15 cellular contexts compared by ENCODE assay signal in the genomic region with DNA sequence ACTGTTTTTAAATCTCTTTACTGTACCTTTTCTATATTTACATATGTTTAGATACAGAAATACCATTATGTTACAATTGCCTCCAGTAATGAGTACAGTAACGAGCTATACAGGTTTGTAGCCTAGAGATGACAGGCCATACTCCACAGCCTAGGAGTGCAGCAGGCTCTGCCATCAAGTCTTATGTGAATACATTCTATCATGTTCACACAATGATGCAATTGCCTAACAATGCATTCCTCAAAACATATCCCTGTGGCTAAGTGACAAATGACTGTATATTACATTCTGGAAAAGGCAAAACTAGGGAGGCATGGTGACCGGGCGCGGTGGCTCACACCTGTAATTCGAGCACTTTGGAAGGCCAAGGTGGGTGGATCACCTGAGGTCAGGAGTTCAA.
"Had no signal": no experiment of that assay in that cellular context is flagged by ENCODE, and none has a peak within 500 bp of the region (broad histone marks: within the 10 kb centered on the region; RNA-seq: fewer than 3 reads in every experiment).

No MANE protein-coding gene starts in this region.

- H3K27me3 ChIP-seq: colonic mucosa, ovary, sigmoid colon, thyroid gland had no signal

- H3K9me3 ChIP-seq: colonic mucosa, ovary, sigmoid colon, thyroid gland had no signal

- FAIRE-seq: urothelium cell line had no signal

- H3K4me3 ChIP-seq: colonic mucosa, ovary, sigmoid colon, thyroid gland had no signal

- ATAC-seq: activated CD4-positive, alpha-beta T cell treated with anti-CD3 and anti-CD28 coated beads for 36 hours; left cardiac atrium; natural killer cell; WTC11 had no signal

- DNase-seq: activated CD4-positive, alpha-beta T cell treated with anti-CD3 and anti-CD28 coated beads for 36 hours; activated CD4-positive, alpha-beta T cell treated with anti-CD3 and anti-CD28 coated beads, Interleukin-2, amount 50 U/mL, for 48 hours; activated naive CD8-positive, alpha-beta T cell treated with anti-CD3 and anti-CD28 coated beads for 36 hours; activated T-cell treated with anti-CD3 and anti-CD28 coated beads for 4 hours; amygdala; colonic mucosa; left cardiac atrium; natural killer cell; ovary; sigmoid colon; stimulated activated naive CD4-positive, alpha-beta T cell treated with Interleukin-2 at 50 U/mL for 16 hours; SW 1271; thyroid gland had no signal

- H3K27ac ChIP-seq: colonic mucosa, ovary, sigmoid colon, thyroid gland had no signal

- H3K4me1 ChIP-seq: colonic mucosa, sigmoid colon, thyroid gland had no signal

- H3K36me3 ChIP-seq: colonic mucosa, ovary, sigmoid colon, thyroid gland had no signal
